In genomic region chr14:24216345-24216699, GRCh38 we compare ENCODE assay signal across 8 cellular contexts. TPM values are rescaled to one million over a fixed set of nuclear protein-coding genes. Genes with fewer than 3 reads are reported as not detected.
DNase-seq lines count a peak whose midpoint lies in the region; ATAC-seq and TF ChIP-seq lines count a peak whose summit lies in the region.

No MANE protein-coding gene starts in this region.

- TF ChIP-seq CTCF in BJ (IDR thresholded peaks at IDR 0.05; ENCODE audit: insufficient read depth, low read depth, low read length) (no peak), neutrophil (IDR thresholded peaks at IDR 0.05) (no peak)

- CTCF ChIA-PET in BJ (lab: Yijun Ruan, JAX), result interaction anchor here (0.8 to 2.0 kb wide), 11 partner anchors 8 to 215 kb away, joined by 3 to 12 read pairs (median 4); partner anchors contain the start of genes DHRS1, IRF9, NOP9 and TINF2

- no peaks in the 10 kb centered on the region for H3K27me3 ChIP-seq in BJ (ENCODE audit: control insufficient read depth, insufficient read depth, low read length)
- H3K27me3 ChIP-seq in neutrophil, result no peaks in the 10 kb centered on the region

- H3K27ac ChIP-seq in KOPT-K1 (ENCODE audit: low read depth, low read length, poor library complexity, severe bottlenecking) (peak overlapping the region; percentile 81), caudate nucleus (ENCODE audit: low read depth, low read length) (peak overlapping the region; percentile 95), neutrophil (peak overlapping the region; percentile 97)

- ATAC-seq in HG03196 (IDR thresholded peaks at IDR 0.05; ENCODE audit: unreplicated experiment), result no peak

- H3K36me3 ChIP-seq in BJ (ENCODE audit: control insufficient read depth, insufficient read depth, low read length) (peaks cover 7% of the 10 kb centered on the region), KOPT-K1 (ENCODE audit: insufficient read depth, low read length) (peaks cover 20% of the 10 kb centered on the region), neutrophil (peaks cover 7% of the 10 kb centered on the region)

- H3K4me3 ChIP-seq in BJ (ENCODE audit: low read depth, low read length), result peak overlapping the region; percentile 64
- peak overlapping the region; percentile 82 to 98 for H3K4me3 ChIP-seq in neutrophil (ENCODE audit: low read depth in 1 of 2, low read length in 1 of 2)

- H3K9me3 ChIP-seq in KOPT-K1 (ENCODE audit: insufficient read depth, low read length, poor library complexity, severe bottlenecking), result no peaks in the 10 kb centered on the region
- H3K9me3 ChIP-seq in neutrophil, result no peaks in the 10 kb centered on the region

- POLR2A ChIA-PET in BJ (lab: Charles Lee), result no interaction called here

- peaks cover 31 to 35% of the 10 kb centered on the region in 2 experiments for H3K4me1 ChIP-seq in neutrophil (ENCODE audit: control insufficient read depth in 1 of 2, insufficient read depth in 1 of 2, low read depth in 1 of 2, low read length in 1 of 2)

- DNase-seq in BJ (ENCODE audit: low read depth) (no peak), caudate nucleus (lab: John Stamatoyannopoulos, UW) (no peak), activated gamma-delta T cell treated with Interleukin-2 at 50 U/mL for 16 hours (no peak), NCI-H1436 (lab: John Stamatoyannopoulos, UW) (no peak)
- DNase-seq in stimulated activated CD4-positive, alpha-beta T cell treated with anti-CD3 and anti-CD28 coated beads, Interleukin-4, amount 100 ng/mL, for 4 hours, result no peak

RNA-seq across cellular contexts. Expression of gene MDP1, which starts 0.5 kb away (rescaled TPM):
- 16.3 and 19.3 TPM in 2 replicates for polyA plus RNA-seq in BJ (2011; rRNA removed)
- 2.2 and 7.9 TPM in 2 replicates for polyA minus RNA-seq in BJ (2011; rRNA and poly(A)+ RNA removed)

RNA-seq across cellular contexts. Expression of gene CHMP4A, which starts 3.0 kb away (rescaled TPM):
- 36.3 and 52.1 TPM in 2 replicates for polyA plus RNA-seq in BJ (2011; rRNA removed)
- 4.2 and 6.7 TPM in 2 replicates for polyA minus RNA-seq in BJ (2011; rRNA and poly(A)+ RNA removed)

RNA-seq across cellular contexts. Expression of gene TSSK4, which starts 10.8 kb away (rescaled TPM):
- not detected in 2 replicates for polyA plus RNA-seq in BJ (2011; rRNA removed)
- polyA minus RNA-seq in BJ (2011; rRNA and poly(A)+ RNA removed), result 0.21 TPM in 1 of 2 replicates, not detected in the other

RNA-seq across cellular contexts. Expression of gene NEDD8, which starts 15.8 kb away (rescaled TPM):
- polyA plus RNA-seq in BJ (2011; rRNA removed), result 242 and 329 TPM in 2 replicates
- 31.7 and 50.4 TPM in 2 replicates for polyA minus RNA-seq in BJ (2011; rRNA and poly(A)+ RNA removed)

RNA-seq across cellular contexts. Expression of gene GMPR2, which starts 16.4 kb away (rescaled TPM):
- polyA plus RNA-seq in BJ (2011; rRNA removed), result 103 and 116 TPM in 2 replicates
- 36.9 and 74.7 TPM in 2 replicates for polyA minus RNA-seq in BJ (2011; rRNA and poly(A)+ RNA removed)
